ENCODE assay signal across 8 cellular contexts in genomic region chr6:163354779-163355431, GRCh38. TPM values are rescaled to one million over a fixed set of nuclear protein-coding genes. Genes with fewer than 3 reads are reported as not detected.
A peak's percentile ranks its signal among the peaks of the same experiment; 100 is the strongest.
DNase-seq lines count a peak whose midpoint lies in the region; ATAC-seq and TF ChIP-seq lines count a peak whose summit lies in the region.

No MANE protein-coding gene starts in this region.

- 63% methylated on average over 10 of the region's 11 CpGs for WGBS in mesenchymal stem cell
- 75% methylated on average over 11 of the region's 11 CpGs for WGBS in hepatocyte (ENCODE audit: low lambda C conversion rate, missing lambda C conversion rate)

- no peaks in the 10 kb centered on the region for H3K9me3 Mint-ChIP-seq in activated CD4-positive, alpha-beta T cell treated with anti-CD3 and anti-CD28 coated beads, Interleukin-2, amount 10 ng/mL, durations not matched to agents 7 days and 5 days

- H3K4me1 ChIP-seq in mesenchymal stem cell (ENCODE audit: control insufficient read depth, insufficient read depth, low read depth, low read length) (peaks cover 15% of the 10 kb centered on the region), hepatocyte (ENCODE audit: insufficient read depth) (no peaks in the 10 kb centered on the region)

- H3K9me3 ChIP-seq in mesenchymal stem cell (ENCODE audit: control insufficient read depth, low read length) (no peaks in the 10 kb centered on the region), hepatocyte (ENCODE audit: low read depth) (no peaks in the 10 kb centered on the region)

- no peaks in the 10 kb centered on the region for H3K4me1 Mint-ChIP-seq in activated CD4-positive, alpha-beta T cell treated with anti-CD3 and anti-CD28 coated beads, Interleukin-2, amount 10 ng/mL, durations not matched to agents 7 days and 5 days

- H3K9me2 ChIP-seq in hepatocyte (replicated peaks; ENCODE audit: insufficient read depth) = no peaks in the 10 kb centered on the region

- H4K20me1 ChIP-seq in hepatocyte (ENCODE audit: insufficient read depth, poor library complexity, severe bottlenecking) = no peaks in the 10 kb centered on the region

- peak overlapping the region; percentile 56 to 90 for H3K18ac ChIP-seq in mesenchymal stem cell (ENCODE audit: low read depth in 1 of 2, low read length in 2 of 2)

- H3K14ac ChIP-seq in mesenchymal stem cell (ENCODE audit: low read length in 2 of 2) = peak overlapping the region in 1 of 2 experiments; percentile 49

- H3K4me3 Mint-ChIP-seq in activated CD4-positive, alpha-beta T cell treated with anti-CD3 and anti-CD28 coated beads, Interleukin-2, amount 10 ng/mL, durations not matched to agents 7 days and 5 days = no peak overlapping the region

- DNase-seq in mesenchymal stem cell (no peak), NCI-H2029 (lab: John Stamatoyannopoulos, UW) (no peak), hepatocyte (ENCODE audit: low spot score) (no peak)
- no peak for DNase-seq in activated CD4-positive, alpha-beta T cell treated with anti-CD3 and anti-CD28 coated beads, Interleukin-2, amount 10 ng/mL, durations not matched to agents 7 days and 5 days
- DNase-seq in effector CD8-positive, alpha-beta T cell (lab: John Stamatoyannopoulos, UW) = no peak

- H3K79me2 ChIP-seq in hepatocyte = no peaks in the 10 kb centered on the region

- no peak overlapping the region for H3K27ac Mint-ChIP-seq in activated CD4-positive, alpha-beta T cell treated with anti-CD3 and anti-CD28 coated beads, Interleukin-2, amount 10 ng/mL, durations not matched to agents 7 days and 5 days

- H3K23ac ChIP-seq in mesenchymal stem cell (ENCODE audit: low read length in 2 of 2) = peak overlapping the region in 1 of 2 experiments; percentile 36

- H2BK120ac ChIP-seq in mesenchymal stem cell (ENCODE audit: low read depth, low read length) = no peak overlapping the region

- no peak overlapping the region for H2BK15ac ChIP-seq in mesenchymal stem cell (ENCODE audit: low read depth, poor library complexity, severe bottlenecking)

- TF ChIP-seq CTCF in hepatocyte (IDR thresholded peaks at IDR 0.05; ENCODE audit: poor library complexity) = no peak

- H3K36me3 ChIP-seq in mesenchymal stem cell (ENCODE audit: control insufficient read depth in 1 of 2, insufficient read depth in 2 of 2, low read depth in 1 of 2, low read length in 2 of 2) = no peaks in the 10 kb centered on the region
- H3K36me3 ChIP-seq in hepatocyte (replicated peaks; ENCODE audit: insufficient read depth, low read depth) = no peaks in the 10 kb centered on the region

- H4K8ac ChIP-seq in mesenchymal stem cell (ENCODE audit: low read length) = peak overlapping the region; percentile 95

- CTCF ChIA-PET in activated CD4-positive, alpha-beta T cell treated with anti-CD3 and anti-CD28 coated beads, Interleukin-2, amount 10 ng/mL, durations not matched to agents 7 days and 5 days (lab: Charles Lee) = interaction anchor here (1.4 kb wide), 1 partner anchor 8 kb away, joined by 3 read pairs; no protein-coding TSS in a partner anchor

- H3K27me3 Mint-ChIP-seq in activated CD4-positive, alpha-beta T cell treated with anti-CD3 and anti-CD28 coated beads, Interleukin-2, amount 10 ng/mL, durations not matched to agents 7 days and 5 days = no peaks in the 10 kb centered on the region

- H3K27me3 ChIP-seq in mesenchymal stem cell (ENCODE audit: control insufficient read depth in 1 of 2, insufficient read depth in 1 of 2, low read length in 2 of 2) (no peaks in the 10 kb centered on the region), hepatocyte (no peaks in the 10 kb centered on the region)

- H2BK5ac ChIP-seq in mesenchymal stem cell (ENCODE audit: low read depth, low read length, poor library complexity, severe bottlenecking) = no peak overlapping the region

- no peaks in the 10 kb centered on the region for H3K79me1 ChIP-seq in mesenchymal stem cell (replicated peaks; ENCODE audit: low read length, poor library complexity, severe bottlenecking)

- peak overlapping the region; percentile 68 for H3K9ac ChIP-seq in mesenchymal stem cell (ENCODE audit: low read length)

- peak overlapping the region in 1 of 2 experiments; percentile 71 for H3K4me3 ChIP-seq in mesenchymal stem cell (ENCODE audit: insufficient read depth in 1 of 2, low read depth in 1 of 2, low read length in 2 of 2)
- no peak overlapping the region for H3K4me3 ChIP-seq in hepatocyte

- H2BK12ac ChIP-seq in mesenchymal stem cell (ENCODE audit: low read length in 2 of 2) = peak overlapping the region in 1 of 2 experiments; percentile 82

- H3K27ac ChIP-seq in angular gyrus (ENCODE audit: low read depth, low read length) (peak overlapping the region; percentile 89), mesenchymal stem cell (ENCODE audit: low read length, poor library complexity, severe bottlenecking) (peak overlapping the region; percentile 87), hepatocyte (no peak overlapping the region)

- H3K4me2 ChIP-seq in mesenchymal stem cell (ENCODE audit: low read length, poor library complexity, severe bottlenecking) (peak overlapping the region; percentile 19), hepatocyte (no peak overlapping the region)

- peak overlapping the region; percentile 3 to 86 for H3K4ac ChIP-seq in mesenchymal stem cell (ENCODE audit: low read depth in 1 of 2, low read length in 2 of 2)

- POLR2A ChIA-PET in activated CD4-positive, alpha-beta T cell treated with anti-CD3 and anti-CD28 coated beads, Interleukin-2, amount 10 ng/mL, durations not matched to agents 7 days and 5 days (lab: Charles Lee) = no interaction called here

- peak overlapping the region; percentile 76 for H2AFZ ChIP-seq in mesenchymal stem cell (ENCODE audit: low read depth, low read length)
- no peak overlapping the region for H2AFZ ChIP-seq in hepatocyte

- ATAC-seq in GM18502 (IDR thresholded peaks at IDR 0.05; ENCODE audit: poor library complexity, unreplicated experiment) (peak; percentile 84), HG03108 (IDR thresholded peaks at IDR 0.05; ENCODE audit: unreplicated experiment) (peak; percentile 49)

- H2AK5ac ChIP-seq in mesenchymal stem cell (ENCODE audit: low read length, severe bottlenecking) = peak overlapping the region; percentile 54

- H4K91ac ChIP-seq in mesenchymal stem cell (ENCODE audit: low read length) = peak overlapping the region; percentile 85

- no peaks in the 10 kb centered on the region for H3K36me3 Mint-ChIP-seq in activated CD4-positive, alpha-beta T cell treated with anti-CD3 and anti-CD28 coated beads, Interleukin-2, amount 10 ng/mL, durations not matched to agents 7 days and 5 days (ENCODE audit: low read depth)

RNA-seq across cellular contexts. Expression of gene QKI, which starts 59.6 kb away (rescaled TPM):
- 92.5 TPM for polyA plus RNA-seq in mesenchymal stem cell (2013, experiment 1 of 2)
- polyA plus RNA-seq in mesenchymal stem cell (2013, experiment 2 of 2) = 90.5 TPM
- total RNA-seq in activated CD4-positive, alpha-beta T cell treated with anti-CD3 and anti-CD28 coated beads, Interleukin-2, amount 10 ng/mL, durations not matched to agents 7 days and 5 days = 10 to 100 TPM; 61.7 to 74.7 TPM
- 81.8 and 92.5 TPM in 2 replicates for total RNA-seq in hepatocyte
- 38.0 and 42.2 TPM in 2 replicates for polyA plus RNA-seq in hepatocyte
